Comparison of ENCODE assay signal across 1 cellular context in the genomic region with DNA sequence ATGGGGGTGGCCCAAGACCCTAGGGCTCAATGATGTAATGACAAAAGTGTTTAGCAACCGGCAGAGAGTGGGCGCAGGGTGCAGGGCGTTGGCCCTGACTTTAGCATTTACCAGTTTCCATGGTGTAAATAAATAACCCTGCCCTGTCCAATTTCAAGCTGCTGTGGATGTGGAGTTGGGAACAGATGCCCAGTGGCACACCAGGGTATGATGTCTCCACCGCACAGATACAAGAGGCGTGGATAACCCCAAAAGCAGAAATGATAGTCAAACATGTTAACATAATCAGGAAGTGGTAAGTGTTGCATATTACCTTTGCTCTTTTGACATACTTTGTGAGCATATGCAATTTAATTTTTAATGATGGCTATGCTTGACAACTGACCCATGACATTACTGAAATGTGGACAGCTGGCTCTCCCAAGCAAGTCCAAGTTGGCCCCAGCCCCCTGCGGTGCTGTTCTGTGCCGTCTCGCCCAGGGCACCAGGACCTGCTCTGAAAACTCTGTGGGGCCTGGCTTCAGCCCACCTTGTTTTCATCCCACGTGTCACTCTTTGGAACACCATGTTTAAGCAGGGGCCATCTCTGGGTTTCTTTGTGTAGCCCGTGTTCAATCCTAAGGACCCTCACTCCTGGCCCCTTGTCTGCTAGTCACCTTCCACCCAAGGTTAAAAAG.
TF ChIP-seq lines count a peak whose summit lies in the region.

No MANE protein-coding gene starts in this region.

TF ChIP-seq in endothelial cell of umbilical vein, 7 proteins besides CTCF, POLR2A, EP300 and RAD21:
- TF ChIP-seq FOS (IDR thresholded peaks at IDR 0.05; ENCODE audit: borderline replicate concordance, insufficient read depth, low read length) (no peak), JUN (IDR thresholded peaks at IDR 0.05; ENCODE audit: borderline replicate concordance, insufficient read depth, insufficient read length, low read depth) (no peak), POLR2AphosphoS5 (IDR thresholded peaks at IDR 0.05; ENCODE audit: insufficient read depth, low read depth, low read length) (no peak), GATA2 (IDR thresholded peaks at IDR 0.05; ENCODE audit: insufficient read depth, insufficient read length, low read depth, low read length) (no peak)
- TF ChIP-seq, protein P1, sequence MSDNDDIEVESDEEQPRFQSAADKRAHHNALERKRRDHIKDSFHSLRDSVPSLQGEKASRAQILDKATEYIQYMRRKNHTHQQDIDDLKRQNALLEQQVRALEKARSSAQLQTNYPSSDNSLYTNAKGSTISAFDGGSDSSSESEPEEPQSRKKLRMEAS (IDR thresholded peaks at IDR 0.05; ENCODE audit: insufficient read depth, insufficient read length), result no peak
TF ChIP-seq in endothelial cell of umbilical vein: peak in this region for 0.
